In genomic region chr18:11751305-11752115, GRCh38 we compare ENCODE assay signal across 10 cellular contexts.
A peak's percentile ranks its signal among the peaks of the same experiment; 100 is the strongest.
DNase-seq lines count a peak whose midpoint lies in the region; ATAC-seq and TF ChIP-seq lines count a peak whose summit lies in the region.
"Had no signal": no experiment of that assay in that cellular context is flagged by ENCODE, and none has a peak within 500 bp of the region (broad histone marks: within the 10 kb centered on the region; RNA-seq: fewer than 3 reads in every experiment).

No MANE protein-coding gene starts in this region.

- WGBS in sigmoid colon, 2 donors, result 10 to 16% methylated on average over 84 of the region's 84 CpGs

- intact Hi-C loops in sigmoid colon (cut with DNase I), result no loop called here

- peak overlapping the region; percentile 68 for H3K4me3 ChIP-seq in HUES48 (ENCODE audit: low read depth, low read length)
- peak overlapping the region; percentile 28 to 51 (median 39) for H3K4me3 ChIP-seq in sigmoid colon

- TF ChIP-seq POLR2A in sigmoid colon (IDR thresholded peaks at IDR 0.05), result no peak

- TF ChIP-seq CTCF in sigmoid colon (IDR thresholded peaks at IDR 0.05), result no peak

- peak in 51 of 61 donors; percentile 15 to 94 (median 70) for DNase-seq in caudate nucleus (lab: John Stamatoyannopoulos, UW)
- peak; percentile 78 for DNase-seq in iPS-NIHi7 (ENCODE audit: extremely low spot score)
- no peak for DNase-seq in sigmoid colon
- no peak for DNase-seq in KG1 (lab: John Stamatoyannopoulos, UW)
- DNase-seq in SHP77 treated with DMSO at 0.1 percent for 48 hours (lab: John Stamatoyannopoulos, UW), result no peak
- DNase-seq: small intestine, T1000 had no signal

- H3K36me3 ChIP-seq in HUES48 (ENCODE audit: control insufficient read depth, insufficient read depth, low read length), result no peaks in the 10 kb centered on the region
- no peaks in the 10 kb centered on the region for H3K36me3 ChIP-seq in sigmoid colon

- ATAC-seq in GM21390 (IDR thresholded peaks at IDR 0.05; ENCODE audit: unreplicated experiment) (no peak), GM21360 (IDR thresholded peaks at IDR 0.05; ENCODE audit: unreplicated experiment) (no peak)

- H3K4me1 ChIP-seq in HUES48 (ENCODE audit: control insufficient read depth, insufficient read depth, low read length) (peaks cover 8% of the 10 kb centered on the region), sigmoid colon (peaks cover 0 to 19% (median 15%) of the 10 kb centered on the region in 4 donors)

- H3K9me3 ChIP-seq in HUES48 (ENCODE audit: control insufficient read depth, insufficient read depth, low read length) (no peaks in the 10 kb centered on the region), sigmoid colon (no peaks in the 10 kb centered on the region)

- H3K27me3 ChIP-seq in HUES48 (ENCODE audit: control insufficient read depth, insufficient read depth, low read length), result peaks cover 39% of the 10 kb centered on the region
- H3K27me3 ChIP-seq in sigmoid colon, result peaks cover 0 to 44% (median 12%) of the 10 kb centered on the region in 3 donors

- TF ChIP-seq EP300 in sigmoid colon (IDR thresholded peaks at IDR 0.05), result no peak

- H3K27ac ChIP-seq in HUES48 (ENCODE audit: low read depth, low read length) (no peak overlapping the region), caudate nucleus (ENCODE audit: low read depth, low read length) (peak overlapping the region; percentile 74), sigmoid colon (no peak overlapping the region)

- H3K9ac ChIP-seq in HUES48 (ENCODE audit: low read depth, low read length), result no peak overlapping the region

Comparison
In these comparisons a context has a peak if more than half of its experiments do, and no peak if none do; other contexts are left out.
1. DNase-seq: peak in caudate nucleus (51 of 61) and iPS-NIHi7 (single experiment); none in sigmoid colon (single experiment), KG1 (single experiment) and SHP77 treated with DMSO at 0.1 percent for 48 hours (single experiment).